In the genomic region with DNA sequence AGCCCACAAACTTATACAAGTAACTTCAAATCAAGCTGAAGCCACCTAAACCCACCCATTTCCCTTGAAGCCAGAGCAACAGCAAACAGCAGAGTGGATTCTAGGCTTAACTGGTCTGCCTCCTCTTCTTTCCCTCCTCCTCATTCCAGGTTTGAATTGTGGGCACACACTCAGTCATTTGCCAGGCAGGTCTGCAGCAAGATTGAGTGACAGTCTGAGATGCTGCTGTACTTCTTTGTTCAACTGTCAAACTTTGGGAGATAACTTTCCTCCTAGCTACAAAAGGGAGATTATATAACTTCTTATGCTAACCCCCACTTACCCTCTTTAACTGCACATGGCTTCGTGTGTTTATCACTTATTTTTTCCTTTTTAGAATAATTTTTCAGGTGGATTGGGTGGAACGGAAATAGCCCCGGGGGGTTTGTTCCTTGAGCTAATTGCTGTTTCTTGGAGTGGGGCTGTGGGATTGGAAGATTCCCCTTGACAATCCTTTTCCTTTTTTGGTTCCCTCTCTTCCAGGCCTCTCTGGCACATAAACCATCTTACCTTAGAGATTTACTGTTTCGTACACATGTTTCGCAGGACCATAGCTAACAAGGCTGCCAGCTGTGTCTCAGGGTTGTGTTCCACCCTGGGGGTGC, we compare ENCODE assay signal across 31 cellular contexts.
"Had no signal": no experiment of that assay in that cellular context is flagged by ENCODE, and none has a peak within 500 bp of the region (broad histone marks: within the 10 kb centered on the region; RNA-seq: fewer than 3 reads in every experiment).

No MANE protein-coding gene starts in this region.

- H3K27me3 Mint-ChIP-seq: activated CD8-positive, alpha-beta memory T cell treated with anti-CD3 and anti-CD28 coated beads, Interleukin-2, amount 10 ng/mL, durations not matched to agents 7 days and 5 days; activated naive CD8-positive, alpha-beta T cell treated with anti-CD3 and anti-CD28 coated beads, Interleukin-2, amount 10 ng/mL, durations not matched to agents 7 days and 5 days; brain; naive thymus-derived CD8-positive, alpha-beta T cell had no signal

- H3K36me3 ChIP-seq: cardiac muscle cell, esophagus squamous epithelium, right lobe of liver, suprapubic skin, tibial artery had no signal

- H3K9ac ChIP-seq: SK-N-SH had no signal

- H3K9me3 Mint-ChIP-seq: activated naive CD8-positive, alpha-beta T cell treated with anti-CD3 and anti-CD28 coated beads, Interleukin-2, amount 10 ng/mL, durations not matched to agents 7 days and 5 days; naive thymus-derived CD8-positive, alpha-beta T cell; stimulated activated effector memory CD8-positive, alpha-beta T cell treated with anti-CD3 and anti-CD28 coated beads, Interleukin-12 subunit alpha, Interleukin-12 subunit beta, amount 100 ng/mL, for 72 hours; T-helper 1 cell treated with Interleukin-12 subunit alpha and Interleukin-12 subunit beta and Interleukin-4 antibody, amounts not matched to agents 30 μg/mL and 1 μg/mL, for 36 hours had no signal

- H3K4me3 Mint-ChIP-seq: activated CD8-positive, alpha-beta memory T cell treated with anti-CD3 and anti-CD28 coated beads, Interleukin-2, amount 10 ng/mL, durations not matched to agents 7 days and 5 days; activated CD8-positive, alpha-beta T cell treated with anti-CD3 and anti-CD28 coated beads, Interleukin-2, amount 10 ng/mL, durations not matched to agents 7 days and 5 days; activated naive CD8-positive, alpha-beta T cell treated with anti-CD3 and anti-CD28 coated beads, Interleukin-2, amount 10 ng/mL, durations not matched to agents 7 days and 5 days; brain; naive thymus-derived CD8-positive, alpha-beta T cell; stimulated activated effector memory CD8-positive, alpha-beta T cell treated with anti-CD3 and anti-CD28 coated beads, Interleukin-12 subunit alpha, Interleukin-12 subunit beta, amount 100 ng/mL, for 72 hours; T-helper 1 cell treated with Interleukin-12 subunit alpha and Interleukin-12 subunit beta and Interleukin-4 antibody, amounts not matched to agents 30 μg/mL and 1 μg/mL, for 36 hours had no signal

- H3K27me3 ChIP-seq: ascending aorta, cardiac muscle cell, esophagus squamous epithelium, heart right ventricle, right lobe of liver, stomach, suprapubic skin, tibial artery had no signal

- H3K4me1 ChIP-seq: ascending aorta, right lobe of liver, tibial artery had no signal

- DNase-seq: activated CD4-positive, alpha-beta T cell treated with anti-CD3 and anti-CD28 coated beads, Interleukin-2, amount 50 U/mL, for 1 hour; activated CD4-positive, CD25-positive, alpha-beta regulatory T cell treated with anti-CD3 and anti-CD28 coated beads, Interleukin-2, amount 50 U/mL, for 72 hours; activated CD8-positive, alpha-beta memory T cell treated with anti-CD3 and anti-CD28 coated beads, Interleukin-2, amount 10 ng/mL, durations not matched to agents 7 days and 5 days; activated CD8-positive, alpha-beta T cell treated with anti-CD3 and anti-CD28 coated beads, Interleukin-2, amount 10 ng/mL, durations not matched to agents 7 days and 5 days; activated effector memory CD4-positive, alpha-beta T cell treated with Interleukin-2 at 50 U/mL for 16 hours; activated naive CD4-positive, alpha-beta T cell treated with Interleukin-2 at 50 U/mL for 16 hours; activated naive CD8-positive, alpha-beta T cell treated with anti-CD3 and anti-CD28 coated beads, Interleukin-2, amount 10 ng/mL, durations not matched to agents 7 days and 5 days; effector CD4-positive, alpha-beta T cell; esophagus squamous epithelium; foreskin melanocyte; heart right ventricle; left colon; midbrain; naive thymus-derived CD8-positive, alpha-beta T cell; posterior cingulate gyrus; right lobe of liver; SK-N-SH; stimulated activated CD4-positive, alpha-beta T cell treated with anti-CD3 and anti-CD28 coated beads, Interleukin-12 subunit alpha, Interleukin-12 subunit beta, amount 100 ng/mL, for 4 hours; stimulated activated CD4-positive, alpha-beta T cell treated with anti-CD3 and anti-CD28 coated beads, Interleukin-4, amount 100 ng/mL, for 24 hours; stomach; SW 1271; T1000; tibial artery; WERI-Rb-1 had no signal

- H3K27ac Mint-ChIP-seq: activated CD8-positive, alpha-beta memory T cell treated with anti-CD3 and anti-CD28 coated beads, Interleukin-2, amount 10 ng/mL, durations not matched to agents 7 days and 5 days; stimulated activated effector memory CD8-positive, alpha-beta T cell treated with anti-CD3 and anti-CD28 coated beads, Interleukin-12 subunit alpha, Interleukin-12 subunit beta, amount 100 ng/mL, for 72 hours; T-helper 1 cell treated with Interleukin-12 subunit alpha and Interleukin-12 subunit beta and Interleukin-4 antibody, amounts not matched to agents 30 μg/mL and 1 μg/mL, for 36 hours had no signal

- H3K4me3 ChIP-seq: ascending aorta, cardiac muscle cell, esophagus squamous epithelium, heart right ventricle, right lobe of liver, stomach, suprapubic skin, tibial artery had no signal

- H3K9me3 ChIP-seq: ascending aorta, esophagus squamous epithelium, heart right ventricle, right lobe of liver, SK-N-SH, stomach, suprapubic skin, tibial artery had no signal

- H3K4me1 Mint-ChIP-seq: activated CD8-positive, alpha-beta memory T cell treated with anti-CD3 and anti-CD28 coated beads, Interleukin-2, amount 10 ng/mL, durations not matched to agents 7 days and 5 days had no signal

- H3K27ac ChIP-seq: ascending aorta, cardiac muscle cell, epithelial cell of prostate, esophagus squamous epithelium, heart right ventricle, right lobe of liver, stomach, suprapubic skin, tibial artery, WERI-Rb-1 had no signal

- ATAC-seq: activated CD8-positive, alpha-beta memory T cell treated with anti-CD3 and anti-CD28 coated beads, Interleukin-2, amount 10 ng/mL, durations not matched to agents 7 days and 5 days; activated CD8-positive, alpha-beta T cell treated with anti-CD3 and anti-CD28 coated beads, Interleukin-2, amount 10 ng/mL, durations not matched to agents 7 days and 5 days; heart right ventricle; left colon; naive thymus-derived CD8-positive, alpha-beta T cell; right lobe of liver; stimulated activated effector memory CD8-positive, alpha-beta T cell treated with anti-CD3 and anti-CD28 coated beads, Interleukin-12 subunit alpha, Interleukin-12 subunit beta, amount 100 ng/mL, for 72 hours had no signal
